In genomic region chr14:81632162-81632561, GRCh38 we compare ENCODE assay signal across 21 cellular contexts.
DNase-seq lines count a peak whose midpoint lies in the region; ATAC-seq, FAIRE-seq and TF ChIP-seq lines count a peak whose summit lies in the region.
"Had no signal": no experiment of that assay in that cellular context is flagged by ENCODE, and none has a peak within 500 bp of the region (broad histone marks: within the 10 kb centered on the region; RNA-seq: fewer than 3 reads in every experiment).

No MANE protein-coding gene starts in this region.

- no peak overlapping the region for H3K4me3 ChIP-seq in liver (ENCODE audit: low read depth in 1 of 3, low read length in 3 of 3)
- no peak overlapping the region for H3K4me3 ChIP-seq in small intestine (ENCODE audit: low read depth in 1 of 2, low read length in 2 of 2)
- H3K4me3 ChIP-seq: BLaER1 had no signal

- H3K36me3 ChIP-seq in liver (ENCODE audit: control insufficient read depth in 4 of 4, insufficient read depth in 3 of 4, low read depth in 1 of 4, low read length in 3 of 4) (no peaks in the 10 kb centered on the region), small intestine (ENCODE audit: control insufficient read depth in 2 of 2, insufficient read depth in 2 of 2, low read length in 2 of 2) (no peaks in the 10 kb centered on the region)
- H3K36me3 ChIP-seq: BE2C, BLaER1 had no signal

- DNase-seq in left lobe of liver (ENCODE audit: low spot score), result no peak
- DNase-seq in small intestine, result peak; percentile 69
- no peak for DNase-seq in UCSD-AML1 (lab: John Stamatoyannopoulos, UW; ENCODE audit: unreplicated experiment)
- DNase-seq in SIG-M5 (lab: John Stamatoyannopoulos, UW), result no peak
- DNase-seq: 8988T; ACHN; BE2C; C1 segment of cervical spinal cord; CD4-positive, alpha-beta memory T cell; CD4-positive, CD25-positive, alpha-beta regulatory T cell; CD8-positive, alpha-beta memory T cell; COR-L47; DMS79 treated with DMSO at 0.1 percent for 48 hours; GF-D8 had no signal

- H3K9me3 ChIP-seq in liver (ENCODE audit: control insufficient read depth in 4 of 4, low read length in 3 of 4) (no peaks in the 10 kb centered on the region), small intestine (ENCODE audit: control insufficient read depth, low read depth) (no peaks in the 10 kb centered on the region)
- H3K9me3 ChIP-seq: BE2C, BLaER1 had no signal

- no peak for TF ChIP-seq RAD21 in liver (IDR thresholded peaks at IDR 0.05)

- TF ChIP-seq CTCF in liver (IDR thresholded peaks at IDR 0.05; ENCODE audit: low read depth, low read length, missing input control), result no peak

- H3K9ac ChIP-seq in liver (ENCODE audit: low read depth in 1 of 2, low read length in 2 of 2), result no peak overlapping the region
- H3K9ac ChIP-seq: BLaER1 had no signal

- H3K27me3 ChIP-seq in liver (ENCODE audit: control insufficient read depth in 4 of 4, insufficient read depth in 4 of 4, low read length in 3 of 4), result no peaks in the 10 kb centered on the region
- H3K27me3 ChIP-seq in small intestine (ENCODE audit: control insufficient read depth in 2 of 2, insufficient read depth in 2 of 2, low read length in 2 of 2), result no peaks in the 10 kb centered on the region
- H3K27me3 ChIP-seq: BE2C, BLaER1 had no signal

- no peak for FAIRE-seq in small intestine (lab: Jason Lieb, UNC)
- FAIRE-seq: A204.1, G401.6, GM12891, GM19239 had no signal

- H3K27ac ChIP-seq in liver (ENCODE audit: low read depth in 1 of 2, low read length in 2 of 2), result no peak overlapping the region
- H3K27ac ChIP-seq in small intestine (ENCODE audit: low read depth in 1 of 2, low read length in 1 of 2), result no peak overlapping the region
- H3K27ac ChIP-seq: BLaER1 had no signal

- ATAC-seq in left lobe of liver (peak; percentile 87), HG03097 (IDR thresholded peaks at IDR 0.05; ENCODE audit: low FRiP score, unreplicated experiment) (no peak)

- no peaks in the 10 kb centered on the region for H3K4me1 ChIP-seq in liver (ENCODE audit: control insufficient read depth in 4 of 4, insufficient read depth in 4 of 4, low read length in 3 of 4)
- no peaks in the 10 kb centered on the region for H3K4me1 ChIP-seq in small intestine (ENCODE audit: control insufficient read depth in 2 of 2, insufficient read depth in 1 of 2, low read depth in 1 of 2, low read length in 1 of 2)
- H3K4me1 ChIP-seq: BE2C, BLaER1 had no signal

TF ChIP-seq in liver, 16 proteins besides CTCF, POLR2A, EP300 and RAD21:
- TF ChIP-seq HNF4A (conservative IDR thresholded peaks at IDR 0.05), result peak; percentile 56 to 69
- no peak for TF ChIP-seq ATF3 (IDR thresholded peaks at IDR 0.05)
- peak; percentile 12 for TF ChIP-seq HNF4G (IDR thresholded peaks at IDR 0.05)
- TF ChIP-seq, protein P1, sequence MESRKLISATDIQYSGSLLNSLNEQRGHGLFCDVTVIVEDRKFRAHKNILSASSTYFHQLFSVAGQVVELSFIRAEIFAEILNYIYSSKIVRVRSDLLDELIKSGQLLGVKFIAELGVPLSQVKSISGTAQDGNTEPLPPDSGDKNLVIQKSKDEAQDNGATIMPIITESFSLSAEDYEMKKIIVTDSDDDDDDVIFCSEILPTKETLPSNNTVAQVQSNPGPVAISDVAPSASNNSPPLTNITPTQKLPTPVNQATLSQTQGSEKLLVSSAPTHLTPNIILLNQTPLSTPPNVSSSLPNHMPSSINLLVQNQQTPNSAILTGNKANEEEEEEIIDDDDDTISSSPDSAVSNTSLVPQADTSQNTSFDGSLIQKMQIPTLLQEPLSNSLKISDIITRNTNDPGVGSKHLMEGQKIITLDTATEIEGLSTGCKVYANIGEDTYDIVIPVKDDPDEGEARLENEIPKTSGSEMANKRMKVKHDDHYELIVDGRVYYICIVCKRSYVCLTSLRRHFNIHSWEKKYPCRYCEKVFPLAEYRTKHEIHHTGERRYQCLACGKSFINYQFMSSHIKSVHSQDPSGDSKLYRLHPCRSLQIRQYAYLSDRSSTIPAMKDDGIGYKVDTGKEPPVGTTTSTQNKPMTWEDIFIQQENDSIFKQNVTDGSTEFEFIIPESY (IDR thresholded peaks at IDR 0.05), result no peak
- TF ChIP-seq JUND (IDR thresholded peaks at IDR 0.05), result no peak
- TF ChIP-seq YY1 (IDR thresholded peaks at IDR 0.05), result no peak
- no peak for TF ChIP-seq FOXA2 (IDR thresholded peaks at IDR 0.05)
TF ChIP-seq in liver: peak in this region for 2.
